8 cellular contexts compared by ENCODE assay signal in genomic region chr5:141637693-141638419, GRCh38. TPM values are rescaled to one million over a fixed set of nuclear protein-coding genes. Genes with fewer than 3 reads are reported as not detected.
DNase-seq lines count a peak whose midpoint lies in the region; ATAC-seq, FAIRE-seq and TF ChIP-seq lines count a peak whose summit lies in the region.

No MANE protein-coding gene starts in this region.

- peak; percentile 20 for TF ChIP-seq CTCF in osteoblast (IDR thresholded peaks at IDR 0.05; ENCODE audit: extremely low read depth, low read depth, low read length)

- TF ChIP-seq POLR2A in GM12892 (IDR thresholded peaks at IDR 0.05; ENCODE audit: low read depth, low read length) (peak; percentile 19; the same call in 1 of the 2 replicates), Raji (IDR thresholded peaks at IDR 0.05; ENCODE audit: insufficient read depth, low read depth, low read length) (0 out of 2 replicates have a peak, but pooled peaks have one; percentile 10)

- H3K9me3 ChIP-seq in osteoblast (ENCODE audit: low read depth, low read length) = no peaks in the 10 kb centered on the region

- no peaks in the 10 kb centered on the region for H3K27me3 ChIP-seq in osteoblast (ENCODE audit: insufficient read depth, low read length)

- H3K36me3 ChIP-seq in osteoblast (ENCODE audit: insufficient read depth, low read length) = peaks cover 20% of the 10 kb centered on the region

- peak; percentile 58 for FAIRE-seq in GM12892 (lab: Jason Lieb, UNC)

- H3K4me2 ChIP-seq in osteoblast (ENCODE audit: insufficient read depth, low read length) = peak overlapping the region; percentile 100

- peaks cover 37% of the 10 kb centered on the region for H3K79me2 ChIP-seq in osteoblast (ENCODE audit: insufficient read depth, low read length)

- H3K27ac ChIP-seq in osteoblast (ENCODE audit: low read depth, low read length) = no peak overlapping the region

- ATAC-seq in HG03159 (IDR thresholded peaks at IDR 0.05; ENCODE audit: unreplicated experiment) (peak; percentile 32), HG03457 (IDR thresholded peaks at IDR 0.05; ENCODE audit: unreplicated experiment) (no peak)

- peak overlapping the region; percentile 90 for H3K4me3 ChIP-seq in osteoblast (ENCODE audit: insufficient read depth, low read length)

- DNase-seq in GM12892 (ENCODE audit: insufficient read length) (peak; percentile 62), activated gamma-delta T cell (lab: John Stamatoyannopoulos, UW) (peak; percentile 36), globus pallidus (ENCODE audit: low spot score) (peak; percentile 40), osteoblast (ENCODE audit: insufficient read length, low spot score, missing footprints) (peak; percentile 91), COLO829 (ENCODE audit: low spot score) (no peak)

- peaks cover 25% of the 10 kb centered on the region for H3K4me1 ChIP-seq in osteoblast (ENCODE audit: insufficient read depth, low read length)

- peak overlapping the region; percentile 92 for H2AFZ ChIP-seq in osteoblast (ENCODE audit: low read length)

- peaks cover 48% of the 10 kb centered on the region for H4K20me1 ChIP-seq in osteoblast (ENCODE audit: insufficient read depth, low read length)

RNA-seq across cellular contexts. Expression of gene RELL2, which starts 1.1 kb away (rescaled TPM):
- polyA plus RNA-seq in GM12892 (2012; ENCODE audit: missing spikeins) = 3.8 TPM
- 4.4 and 5.1 TPM in 2 replicates for total RNA-seq in osteoblast

RNA-seq across cellular contexts. Expression of gene HDAC3, which starts 1.2 kb away (rescaled TPM):
- polyA plus RNA-seq in GM12892 (2012; ENCODE audit: missing spikeins) = 79.2 TPM
- 47.8 and 50.4 TPM in 2 replicates for total RNA-seq in osteoblast

RNA-seq across cellular contexts. Expression of gene FCHSD1, which starts 13.4 kb away (rescaled TPM):
- 18.6 TPM for polyA plus RNA-seq in GM12892 (2012; ENCODE audit: missing spikeins)
- total RNA-seq in osteoblast = 21.8 and 22.4 TPM in 2 replicates

RNA-seq across cellular contexts. Expression of gene DIAPH1, which starts 19.1 kb away (rescaled TPM):
- polyA plus RNA-seq in GM12892 (2012; ENCODE audit: missing spikeins) = 67.3 TPM
- 18.5 and 19.2 TPM in 2 replicates for total RNA-seq in osteoblast

RNA-seq across cellular contexts. Expression of gene ARAP3, which starts 44.2 kb away (rescaled TPM):
- not detected for polyA plus RNA-seq in GM12892 (2012; ENCODE audit: missing spikeins)
- 2.1 and 2.2 TPM in 2 replicates for total RNA-seq in osteoblast
